ENCODE assay signal across 27 cellular contexts in the genomic region with DNA sequence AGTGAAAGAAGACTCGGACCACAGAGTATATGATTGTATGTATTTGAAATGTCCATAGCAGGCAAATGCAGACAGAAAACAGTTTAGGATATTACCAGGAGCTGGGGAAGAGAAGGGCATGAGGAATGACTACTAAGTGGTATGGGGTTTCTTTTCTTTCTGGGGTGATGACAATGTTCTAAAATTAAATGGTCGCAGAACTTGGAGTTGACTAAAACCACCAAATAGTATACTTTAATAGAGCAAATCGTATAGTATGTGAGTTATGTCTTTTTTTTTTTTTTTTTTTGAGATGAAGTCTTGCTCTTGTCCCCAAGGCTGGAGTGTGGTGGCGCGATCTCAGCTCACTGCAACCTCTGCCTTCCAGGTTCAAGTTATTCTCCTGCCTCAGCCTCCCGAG. TPM values are rescaled to one million over a fixed set of nuclear protein-coding genes. Genes with fewer than 3 reads are reported as not detected.
DNase-seq lines count a peak whose midpoint lies in the region; ATAC-seq, FAIRE-seq and TF ChIP-seq lines count a peak whose summit lies in the region.
"Had no signal": no experiment of that assay in that cellular context is flagged by ENCODE, and none has a peak within 500 bp of the region (broad histone marks: within the 10 kb centered on the region; RNA-seq: fewer than 3 reads in every experiment).

No MANE protein-coding gene starts in this region.

- no peaks in the 10 kb centered on the region for H3F3A ChIP-seq in GM23338 (replicated peaks; ENCODE audit: low read depth)

- H3K4me2 ChIP-seq in GM23338 = no peak overlapping the region
- no peak overlapping the region for H3K4me2 ChIP-seq in K562 (ENCODE audit: insufficient read depth, low read length)
- H3K4me2 ChIP-seq: BLaER1 had no signal

- intact Hi-C loops in K562 (cut with micrococcal nuclease) = no loop called here

- no peak for DNase-seq in GM23338 (ENCODE audit: low spot score)
- DNase-seq in K562 (ENCODE audit: extremely low read depth in 1 of 4, low spot score in 3 of 4) = no peak
- DNase-seq in NCI-H2107 treated with DMSO at 0.1 percent for 48 hours (lab: John Stamatoyannopoulos, UW; ENCODE audit: unreplicated experiment) = no peak
- DNase-seq in NCI-H1092 (lab: John Stamatoyannopoulos, UW) = no peak
- DNase-seq in NCI-H2081 treated with DMSO at 0.1 percent for 48 hours (lab: John Stamatoyannopoulos, UW) = no peak
- DNase-seq: 8988T; ACHN; BE2C; C1 segment of cervical spinal cord; CD4-positive, alpha-beta memory T cell; CD4-positive, CD25-positive, alpha-beta regulatory T cell; CD8-positive, alpha-beta memory T cell; COR-L47; DMS 273 treated with DMSO at 0.1 percent for 48 hours; DMS153; DMS53; DMS79; DND-41; EL; GDM1 had no signal

- CTCF ChIA-PET in HEK293 (lab: Yijun Ruan, JAX) (no interaction called here), K562 (lab: Yijun Ruan, JAX; ENCODE audit: low intra/inter-chr PET ratio) (no interaction called here)

- no peaks in the 10 kb centered on the region for H3K4me1 Mint-ChIP-seq in GM23338
- H3K4me1 Mint-ChIP-seq: CD14-positive monocyte; CD4-positive, alpha-beta memory T cell; CD4-positive, CD25-positive, alpha-beta regulatory T cell; CD8-positive, alpha-beta memory T cell had no signal

- no peaks in the 10 kb centered on the region for H3K36me3 ChIP-seq in GM23338 (ENCODE audit: insufficient read depth)
- H3K36me3 ChIP-seq in HEK293 (ENCODE audit: control insufficient read depth in 2 of 2, insufficient read depth in 1 of 2, low read length in 2 of 2) = peaks cover 0 to 18% of the 10 kb centered on the region in 2 experiments; a peak in 1 of 3 replicates
- peaks cover 3% of the 10 kb centered on the region; the same call in 1 of the 3 replicates for H3K36me3 ChIP-seq in K562 (ENCODE audit: control insufficient read depth, insufficient read depth, low read length)

- peaks cover 25% of the 10 kb centered on the region for H3K36me3 Mint-ChIP-seq in GM23338 (ENCODE audit: low read depth)
- H3K36me3 Mint-ChIP-seq: CD4-positive, alpha-beta memory T cell; CD4-positive, CD25-positive, alpha-beta regulatory T cell had no signal

- H2AFZ ChIP-seq in GM23338 = no peak overlapping the region
- H2AFZ ChIP-seq in K562 (ENCODE audit: low read depth, low read length) = no peak overlapping the region

- H3K79me2 ChIP-seq in GM23338 (replicated peaks; ENCODE audit: insufficient read depth) = no peaks in the 10 kb centered on the region
- no peaks in the 10 kb centered on the region for H3K79me2 ChIP-seq in K562 (ENCODE audit: control insufficient read depth, insufficient read depth, low read length)

- no peaks in the 10 kb centered on the region for H3K9me3 ChIP-seq in HEK293 (ENCODE audit: control insufficient read depth, insufficient read depth, low read depth, low read length)
- H3K9me3 ChIP-seq in K562 (replicated peaks; ENCODE audit: control insufficient read depth, insufficient read depth, low read depth, low read length) = 0 out of 2 replicates have a peak, but pooled peaks cover 4% of the 10 kb centered on the region
- H3K9me3 ChIP-seq: BE2C had no signal

- H3K27ac ChIP-seq in GM23338 (ENCODE audit: low read depth) = no peak overlapping the region
- H3K27ac ChIP-seq in HEK293 (ENCODE audit: extremely low read depth, low read depth, low read length) = no peak overlapping the region
- no peak overlapping the region for H3K27ac ChIP-seq in K562 (ENCODE audit: extremely low read depth, low read depth, low read length)
- H3K27ac ChIP-seq: BLaER1 had no signal

- no peaks in the 10 kb centered on the region for H3K9me2 ChIP-seq in GM23338 (ENCODE audit: insufficient read depth)

- TF ChIP-seq CTCF in GM23338 (conservative IDR thresholded peaks at IDR 0.05; ENCODE audit: low read depth in 2 of 2) = no peak
- TF ChIP-seq CTCF in HEK293 (tag by site-specific recombination; IDR thresholded peaks at IDR 0.05) = no peak
- no peak for TF ChIP-seq CTCF in K562 (IDR thresholded peaks at IDR 0.05 in 2 of 3, conservative IDR thresholded peaks at IDR 0.05 in 1 of 3; ENCODE audit: insufficient read depth in 2 of 3, low read depth in 1 of 3, low read length in 3 of 3)

- TF ChIP-seq POLR2A in K562 (conservative IDR thresholded peaks at IDR 0.05) = peak; percentile 12; the same call in 1 of the 2 replicates

- WGBS in K562 (ENCODE audit: insufficient coverage, low coverage, missing lambda C conversion rate) = 75% methylated on average over 6 of the region's 6 CpGs

- peaks cover 20% of the 10 kb centered on the region; the same call in 2 of the 3 replicates for H3K9me3 Mint-ChIP-seq in GM23338
- H3K9me3 Mint-ChIP-seq: CD4-positive, alpha-beta memory T cell; CD8-positive, alpha-beta memory T cell had no signal

- H3K9me1 ChIP-seq in K562 (ENCODE audit: control insufficient read depth, insufficient read depth, low read length) = no peaks in the 10 kb centered on the region

- no peak for TF ChIP-seq EP300 in K562 (IDR thresholded peaks at IDR 0.05; ENCODE audit: low read length)

- H3K9ac ChIP-seq in K562 (ENCODE audit: insufficient read depth in 1 of 2, low read depth in 2 of 2, low read length in 2 of 2) = no peak overlapping the region
- H3K9ac ChIP-seq: BLaER1 had no signal

- in situ Hi-C loops in K562 (cut with MboI) = no loop called here

- no peak overlapping the region for H3K4me3 ChIP-seq in GM23338
- H3K4me3 ChIP-seq in HEK293 (ENCODE audit: low read depth, low read length) = no peak overlapping the region
- H3K4me3 ChIP-seq in K562 = no peak overlapping the region
- H3K4me3 ChIP-seq: BLaER1, GM12878 had no signal

- no peaks in the 10 kb centered on the region for H3K4me1 ChIP-seq in GM23338 (ENCODE audit: insufficient read depth)
- no peaks in the 10 kb centered on the region for H3K4me1 ChIP-seq in HEK293 (ENCODE audit: control insufficient read depth, insufficient read depth, low read length)
- no peaks in the 10 kb centered on the region for H3K4me1 ChIP-seq in K562 (replicated peaks in 1 of 2; ENCODE audit: control insufficient read depth in 2 of 2, insufficient read depth in 2 of 2, low read length in 2 of 2)
- H3K4me1 ChIP-seq: BE2C had no signal

- no peak for TF ChIP-seq RAD21 in K562 (CRISPR knock-in tag; conservative IDR thresholded peaks at IDR 0.05 in 1 of 2, IDR thresholded peaks at IDR 0.05 in 1 of 2)

- no peak overlapping the region for H3K4me3 Mint-ChIP-seq in GM23338
- H3K4me3 Mint-ChIP-seq: CD14-positive monocyte; CD4-positive, alpha-beta memory T cell; CD4-positive, CD25-positive, alpha-beta regulatory T cell; CD8-positive, alpha-beta memory T cell had no signal

- no peak for FAIRE-seq in K562 (lab: Jason Lieb, UNC)
- FAIRE-seq: A204.1, GM12878, GM12892, GM18507 had no signal

- H3K27me3 Mint-ChIP-seq in GM23338 (ENCODE audit: insufficient read depth, low read depth, poor library complexity) = peaks cover 3% of the 10 kb centered on the region
- H3K27me3 Mint-ChIP-seq: CD4-positive, alpha-beta memory T cell; CD4-positive, CD25-positive, alpha-beta regulatory T cell; CD8-positive, alpha-beta memory T cell had no signal

- ATAC-seq in GM23338 = no peak
- no peak for ATAC-seq in K562
- ATAC-seq: GM12878 had no signal

- H4K20me1 ChIP-seq in GM23338 (replicated peaks; ENCODE audit: insufficient read depth) (0 out of 2 replicates have a peak, but pooled peaks cover 14% of the 10 kb centered on the region), K562 (replicated peaks; ENCODE audit: control insufficient read depth, insufficient read depth, low read length) (no peaks in the 10 kb centered on the region)
- H4K20me1 ChIP-seq: BLaER1 had no signal

- H3K27ac Mint-ChIP-seq in GM23338 = no peak overlapping the region
- H3K27ac Mint-ChIP-seq: CD4-positive, alpha-beta memory T cell; CD4-positive, CD25-positive, alpha-beta regulatory T cell; CD8-positive, alpha-beta memory T cell had no signal

- H3K27me3 ChIP-seq in GM23338 (ENCODE audit: insufficient read depth) = no peaks in the 10 kb centered on the region
- H3K27me3 ChIP-seq in K562 (ENCODE audit: control insufficient read depth in 2 of 2, insufficient read depth in 2 of 2, low read length in 2 of 2) = no peaks in the 10 kb centered on the region; a peak in 1 of 5 replicates
- H3K27me3 ChIP-seq: BE2C, BLaER1 had no signal

- BruUV-seq in K562 (replicated peaks; lab: Mats Ljungman, UMichigan) = no TSS peak

- POLR2A ChIA-PET in HEK293 (lab: Yijun Ruan, JAX) = interaction anchor here (0.6 kb wide), 1 partner anchor 24 kb away, joined by 5 read pairs; no protein-coding TSS in a partner anchor
- POLR2A ChIA-PET in K562 (lab: Yijun Ruan, JAX) = interaction anchor here (0.6 to 1.6 kb wide), 2 partner anchors 22 to 75 kb away, joined by 3 read pairs; no protein-coding TSS in a partner anchor

TF ChIP-seq in GM23338, 12 proteins besides CTCF, POLR2A, EP300 and RAD21 (continues in another document):
- TF ChIP-seq CREB1 (CRISPR knock-in tag; IDR thresholded peaks at IDR 0.05; ENCODE audit: low read depth) = no peak
- no peak for TF ChIP-seq JUNB (IDR thresholded peaks at IDR 0.05; ENCODE audit: unreplicated experiment)

TF ChIP-seq in HEK293, 187 proteins besides CTCF, POLR2A, EP300 and RAD21 (continues in another document):
- TF ChIP-seq ZNF777 (tag by site-specific recombination; IDR thresholded peaks at IDR 0.05; ENCODE audit: borderline replicate concordance) = no peak

TF ChIP-seq in K562, 482 proteins besides CTCF, POLR2A, EP300 and RAD21 (continues in another document):
- no peak for TF ChIP-seq STAT5A (IDR thresholded peaks at IDR 0.05; ENCODE audit: borderline replicate concordance, low read length)
- no peak for TF ChIP-seq POLR2H (tag; IDR thresholded peaks at IDR 0.05; ENCODE audit: low read depth)

RNA-seq across cellular contexts. Expression of gene XRCC2, which starts 34.6 kb away (rescaled TPM):
- total RNA-seq in GM23338 (2014; rRNA removed; shearing (Covaris generic)) = 25.7 and 33.2 TPM in 2 replicates
- 13.4 and 18.9 TPM in 2 replicates for polyA plus RNA-seq in GM23338 (2016; fragmentation: Nextera tagmentation; extraction: Ambion mirVana)
- total RNA-seq in K562 (2011; cell fraction: chromatin; rRNA removed; ENCODE audit: low replicate concordance) = 29.4 and 103 TPM in 2 replicates
- total RNA-seq in K562 (2011; cell fraction: nucleolus; rRNA removed) = 20.0 and 29.2 TPM in 2 replicates
- total RNA-seq in K562 (2011; cell fraction: nucleoplasm; rRNA removed) = 43.2 and 46.0 TPM in 2 replicates
- 35.1 and 38.1 TPM in 2 replicates for total RNA-seq in K562 (2014; rRNA removed)
- total RNA-seq in K562 (2014; rRNA removed; fragmentation: Illumina TruSeq; extraction: Trizol) = 58.0 and 62.1 TPM in 2 replicates
- 46.5 and 52.0 TPM in 2 replicates for total RNA-seq in K562 (2015; rRNA removed; fragmentation: Illumina TruSeq; extraction: Trizol)
- total RNA-seq in K562 (2021) = 36.8 and 37.6 TPM in 2 replicates
- 27.8 and 39.8 TPM in 2 replicates for polyA plus RNA-seq in K562 (2011; rRNA removed)
- polyA plus RNA-seq in K562 (2011; cell fraction: cytosol; rRNA removed) = 12.6 and 14.0 TPM in 2 replicates
- 39.3 and 59.9 TPM in 2 replicates for polyA plus RNA-seq in K562 (2011; cell fraction: nucleus; rRNA removed)
- 21.2 and 21.9 TPM in 2 replicates for polyA plus RNA-seq in K562 (2012)
- 47.4 and 55.9 TPM in 2 replicates for polyA plus RNA-seq in K562 (2014; fragmentation: Illumina TruSeq; extraction: Trizol)
- polyA plus RNA-seq in K562 (2014; fragmentation: Nextera tagmentation; extraction: Ambion mirVana) = 10 to 100 TPM; 16.2 to 22.4 TPM
- 46.1 and 51.9 TPM in 2 replicates for polyA plus RNA-seq in K562 (2014; rRNA removed)
- polyA minus RNA-seq in K562 (2011; rRNA and poly(A)+ RNA removed) = 36.0 and 43.9 TPM in 2 replicates
- polyA minus RNA-seq in K562 (2011; cell fraction: cytosol; rRNA and poly(A)+ RNA removed) = 9.5 and 15.1 TPM in 2 replicates
- 25.3 and 28.5 TPM in 2 replicates for polyA minus RNA-seq in K562 (2011; cell fraction: nucleus; rRNA and poly(A)+ RNA removed)
